ENCODE assay signal across 8 cellular contexts in the genomic region with DNA sequence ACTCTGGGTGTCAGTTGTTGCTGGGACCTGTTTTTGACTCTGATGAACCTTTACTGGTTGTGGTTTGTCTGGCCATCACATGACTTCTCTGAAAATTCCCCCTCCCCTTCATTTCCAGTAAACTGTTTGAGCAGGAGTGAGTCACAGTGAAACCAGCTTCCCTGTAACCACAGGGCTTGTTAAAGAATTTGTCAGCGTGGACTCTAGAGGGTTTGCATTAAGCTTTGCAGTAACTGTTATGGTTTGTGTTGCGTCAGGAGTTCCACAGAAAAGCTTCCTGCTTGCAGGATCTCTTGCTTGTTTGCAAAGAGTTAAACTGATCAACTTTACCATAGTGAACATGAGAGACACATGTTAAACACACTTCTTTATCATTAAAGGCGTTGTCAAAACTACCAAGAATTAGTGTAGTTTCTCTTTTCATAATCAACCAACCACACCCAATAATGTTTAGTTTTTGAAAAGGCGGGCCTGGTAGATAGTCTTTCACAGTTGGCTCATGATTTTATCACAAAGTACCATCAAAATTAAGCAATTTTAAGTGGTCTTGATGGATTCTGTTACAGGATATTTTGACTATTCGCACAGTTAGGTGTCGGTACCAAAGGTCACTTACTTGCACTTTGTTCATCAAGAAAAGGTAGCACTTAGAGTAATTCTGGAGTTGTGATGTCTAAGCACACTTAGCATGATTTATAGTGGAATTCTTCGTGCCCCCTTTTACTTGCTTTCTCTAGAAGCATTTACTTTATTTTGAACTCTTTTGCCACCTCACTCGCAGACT.
DNase-seq lines count a peak whose midpoint lies in the region; ATAC-seq lines count a peak whose summit lies in the region.

No MANE protein-coding gene starts in this region.

- H3K79me1 ChIP-seq in mesenchymal stem cell (replicated peaks; ENCODE audit: low read length, poor library complexity, severe bottlenecking) = no peaks in the 10 kb centered on the region

- H3K27me3 ChIP-seq in mesenchymal stem cell (ENCODE audit: control insufficient read depth in 1 of 2, insufficient read depth in 1 of 2, low read length in 2 of 2) = no peaks in the 10 kb centered on the region

- no peak overlapping the region for H3K14ac ChIP-seq in mesenchymal stem cell (ENCODE audit: low read length in 2 of 2)

- H2AK5ac ChIP-seq in mesenchymal stem cell (ENCODE audit: low read length, severe bottlenecking) = peak overlapping the region; percentile 58

- H3K4me1 ChIP-seq in mesenchymal stem cell (ENCODE audit: control insufficient read depth, insufficient read depth, low read depth, low read length) = peaks cover 8% of the 10 kb centered on the region

- no peak overlapping the region for H4K8ac ChIP-seq in mesenchymal stem cell (ENCODE audit: low read length)

- H2BK15ac ChIP-seq in mesenchymal stem cell (ENCODE audit: low read depth, poor library complexity, severe bottlenecking) = no peak overlapping the region

- H2BK5ac ChIP-seq in mesenchymal stem cell (ENCODE audit: low read depth, low read length, poor library complexity, severe bottlenecking) = peak overlapping the region; percentile 89

- H3K23ac ChIP-seq in mesenchymal stem cell (ENCODE audit: low read length in 2 of 2) = no peak overlapping the region

- H3K27ac ChIP-seq in mesenchymal stem cell (ENCODE audit: low read length, poor library complexity, severe bottlenecking) = peak overlapping the region; percentile 99

- no peak overlapping the region for H2BK12ac ChIP-seq in mesenchymal stem cell (ENCODE audit: low read length in 2 of 2)

- no peak overlapping the region for H3K4me2 ChIP-seq in mesenchymal stem cell (ENCODE audit: low read length, poor library complexity, severe bottlenecking)

- no peak overlapping the region for H4K91ac ChIP-seq in mesenchymal stem cell (ENCODE audit: low read length)

- H3K4me3 ChIP-seq in mesenchymal stem cell (ENCODE audit: insufficient read depth in 1 of 2, low read depth in 1 of 2, low read length in 2 of 2) = no peak overlapping the region

- peak; percentile 23 to 55 for DNase-seq in activated CD8-positive, alpha-beta memory T cell treated with anti-CD3 and anti-CD28 coated beads for 1 hour (ENCODE audit: extremely low read depth in 1 of 2, low read depth in 1 of 2)
- no peak for DNase-seq in activated CD8-positive, alpha-beta memory T cell treated with anti-CD3 and anti-CD28 coated beads, Interleukin-2, amount 50 U/mL, for 48 hours
- DNase-seq in NCI-H2196 (lab: John Stamatoyannopoulos, UW; ENCODE audit: unreplicated experiment) (peak; percentile 92), dermis blood vessel endothelial cell (peak; percentile 97), mesenchymal stem cell (peak; percentile 100)
- peak; percentile 79 to 80 for DNase-seq in activated CD4-positive, alpha-beta T cell treated with anti-CD3 and anti-CD28 coated beads for 4 hours
- DNase-seq in stimulated activated CD8-positive, alpha-beta memory T cell treated with anti-CD3 and anti-CD28 coated beads, Interleukin-4, amount 100 ng/mL, for 1 hour (ENCODE audit: low read depth in 2 of 2, low spot score in 1 of 2) = peak; percentile 28 to 47

- no peak overlapping the region for H2AFZ ChIP-seq in mesenchymal stem cell (ENCODE audit: low read depth, low read length)

- H3K4ac ChIP-seq in mesenchymal stem cell (ENCODE audit: low read depth in 1 of 2, low read length in 2 of 2) = no peak overlapping the region

- peak overlapping the region in 1 of 2 experiments; percentile 61 for H3K18ac ChIP-seq in mesenchymal stem cell (ENCODE audit: low read depth in 1 of 2, low read length in 2 of 2)

- ATAC-seq in HG02852 (IDR thresholded peaks at IDR 0.05; ENCODE audit: unreplicated experiment) = peak; percentile 88

- H2BK120ac ChIP-seq in mesenchymal stem cell (ENCODE audit: low read depth, low read length) = no peak overlapping the region

- peak overlapping the region; percentile 83 for H3K9ac ChIP-seq in mesenchymal stem cell (ENCODE audit: low read length)

- WGBS in mesenchymal stem cell = 0% methylated on average over 4 of the region's 8 CpGs

- H3K9me3 ChIP-seq in mesenchymal stem cell (ENCODE audit: control insufficient read depth, low read length) = no peaks in the 10 kb centered on the region

- H3K36me3 ChIP-seq in mesenchymal stem cell (ENCODE audit: control insufficient read depth in 1 of 2, insufficient read depth in 2 of 2, low read depth in 1 of 2, low read length in 2 of 2) = no peaks in the 10 kb centered on the region
